Comparison of ENCODE assay signal across 8 cellular contexts in genomic region chr4:2261110-2261852, GRCh38. TPM values are rescaled to one million over a fixed set of nuclear protein-coding genes. Genes with fewer than 3 reads are reported as not detected.
A peak's percentile ranks its signal among the peaks of the same experiment; 100 is the strongest.
DNase-seq lines count a peak whose midpoint lies in the region; ATAC-seq and TF ChIP-seq lines count a peak whose summit lies in the region.

No MANE protein-coding gene starts in this region.

- H3K9ac ChIP-seq in endocrine pancreas (ENCODE audit: control insufficient read depth, insufficient read depth, low read length): peak overlapping the region; percentile 79

- H3K36me3 ChIP-seq in endocrine pancreas (ENCODE audit: control insufficient read depth, insufficient read depth, low read length): no peaks in the 10 kb centered on the region

- H3K27me3 Mint-ChIP-seq in activated CD4-positive, alpha-beta memory T cell treated with anti-CD3 and anti-CD28 coated beads, Interleukin-2, amount 10 ng/mL, durations not matched to agents 7 days and 5 days: no peaks in the 10 kb centered on the region
- no peaks in the 10 kb centered on the region for H3K27me3 Mint-ChIP-seq in mesothelial cell of epicardium (ENCODE audit: low read depth)

- H3K9me3 ChIP-seq in endocrine pancreas (ENCODE audit: control insufficient read depth, low read length): no peaks in the 10 kb centered on the region

- peak; percentile 33 to 39 for DNase-seq in activated CD4-positive, alpha-beta T cell treated with anti-CD3 and anti-CD28 coated beads for 24 hours (ENCODE audit: low read depth in 2 of 2)
- no peak for DNase-seq in activated CD4-positive, alpha-beta T cell treated with anti-CD3 and anti-CD28 coated beads for 1 hour
- DNase-seq in HuH-7.5 (ENCODE audit: low spot score) (peak; percentile 72), mesothelial cell of epicardium (ENCODE audit: low spot score in 2 of 2, unreplicated experiment in 2 of 2) (peak in 1 of 2 experiments; percentile 29)
- peak; percentile 70 for DNase-seq in activated CD4-positive, alpha-beta memory T cell treated with anti-CD3 and anti-CD28 coated beads, Interleukin-2, amount 10 ng/mL, durations not matched to agents 7 days and 5 days
- peak; percentile 41 for DNase-seq in stimulated activated naive CD4-positive, alpha-beta T cell treated with Interleukin-2 at 50 U/mL for 16 hours (lab: John Stamatoyannopoulos, UW)

- no peak for ATAC-seq in HG03097 (IDR thresholded peaks at IDR 0.05; ENCODE audit: low FRiP score, unreplicated experiment)

- no peak overlapping the region for H3K27ac Mint-ChIP-seq in activated CD4-positive, alpha-beta memory T cell treated with anti-CD3 and anti-CD28 coated beads, Interleukin-2, amount 10 ng/mL, durations not matched to agents 7 days and 5 days
- no peak overlapping the region for H3K27ac Mint-ChIP-seq in mesothelial cell of epicardium

- H3K4me3 ChIP-seq in endocrine pancreas (ENCODE audit: control insufficient read depth, insufficient read depth, low read length): no peak overlapping the region

- no peaks in the 10 kb centered on the region for H3K36me3 Mint-ChIP-seq in activated CD4-positive, alpha-beta memory T cell treated with anti-CD3 and anti-CD28 coated beads, Interleukin-2, amount 10 ng/mL, durations not matched to agents 7 days and 5 days (ENCODE audit: low read depth)
- H3K36me3 Mint-ChIP-seq in mesothelial cell of epicardium: no peaks in the 10 kb centered on the region

- H3K9me3 Mint-ChIP-seq in activated CD4-positive, alpha-beta memory T cell treated with anti-CD3 and anti-CD28 coated beads, Interleukin-2, amount 10 ng/mL, durations not matched to agents 7 days and 5 days: no peaks in the 10 kb centered on the region
- H3K9me3 Mint-ChIP-seq in mesothelial cell of epicardium: no peaks in the 10 kb centered on the region

- H3K4me1 Mint-ChIP-seq in activated CD4-positive, alpha-beta memory T cell treated with anti-CD3 and anti-CD28 coated beads, Interleukin-2, amount 10 ng/mL, durations not matched to agents 7 days and 5 days: peaks cover 4% of the 10 kb centered on the region
- peaks cover 12% of the 10 kb centered on the region for H3K4me1 Mint-ChIP-seq in mesothelial cell of epicardium

- H3K27me3 ChIP-seq in endocrine pancreas (ENCODE audit: control insufficient read depth, insufficient read depth, low read length): no peaks in the 10 kb centered on the region

- peak overlapping the region; percentile 73 for H3K4me3 Mint-ChIP-seq in activated CD4-positive, alpha-beta memory T cell treated with anti-CD3 and anti-CD28 coated beads, Interleukin-2, amount 10 ng/mL, durations not matched to agents 7 days and 5 days
- peak overlapping the region; percentile 72 for H3K4me3 Mint-ChIP-seq in mesothelial cell of epicardium

- POLR2A ChIA-PET in activated CD4-positive, alpha-beta memory T cell treated with anti-CD3 and anti-CD28 coated beads, Interleukin-2, amount 10 ng/mL, durations not matched to agents 7 days and 5 days (lab: Charles Lee): interaction anchor here (1.0 to 2.7 kb wide), 8 partner anchors 20 to 253 kb away, joined by 3 to 31 read pairs (median 8); partner anchors contain the start of genes CFAP99, HAUS3, NELFA and POLN

- CTCF ChIA-PET in activated CD4-positive, alpha-beta memory T cell treated with anti-CD3 and anti-CD28 coated beads, Interleukin-2, amount 10 ng/mL, durations not matched to agents 7 days and 5 days (lab: Charles Lee): interaction anchor here (1.0 to 1.4 kb wide), 5 partner anchors 19 to 210 kb away, joined by 3 to 11 read pairs (median 8); partner anchors contain the start of genes HAUS3 and POLN

- TF ChIP-seq CTCF in mesothelial cell of epicardium (IDR thresholded peaks at IDR 0.05; ENCODE audit: unreplicated experiment): no peak

- H3K4me1 ChIP-seq in endocrine pancreas (ENCODE audit: control insufficient read depth, insufficient read depth, low read length): no peaks in the 10 kb centered on the region

RNA-seq across cellular contexts. Expression of gene MXD4, which starts 0.6 kb away (rescaled TPM):
- total RNA-seq in activated CD4-positive, alpha-beta memory T cell treated with anti-CD3 and anti-CD28 coated beads, Interleukin-2, amount 10 ng/mL, durations not matched to agents 7 days and 5 days: 10 to 100 TPM; 26.9 to 29.6 TPM
- total RNA-seq in mesothelial cell of epicardium: 95.2 to 104 TPM (median 99.4 TPM) in 3 replicates

RNA-seq across cellular contexts. Expression of gene HAUS3, which starts 19.4 kb away (rescaled TPM):
- 10 to 100 TPM; 27.1 to 27.4 TPM for total RNA-seq in activated CD4-positive, alpha-beta memory T cell treated with anti-CD3 and anti-CD28 coated beads, Interleukin-2, amount 10 ng/mL, durations not matched to agents 7 days and 5 days
- total RNA-seq in mesothelial cell of epicardium: 15.4 to 16.9 TPM (median 16.6 TPM) in 3 replicates

RNA-seq across cellular contexts. Expression of gene POLN, which starts 19.4 kb away (rescaled TPM):
- total RNA-seq in activated CD4-positive, alpha-beta memory T cell treated with anti-CD3 and anti-CD28 coated beads, Interleukin-2, amount 10 ng/mL, durations not matched to agents 7 days and 5 days: 1 to 10 TPM; 3.3 to 4.0 TPM
- total RNA-seq in mesothelial cell of epicardium: 3.7 to 5.8 TPM (median 4.5 TPM) in 3 replicates
